Comparison of ENCODE assay signal across 21 cellular contexts in the genomic region with DNA sequence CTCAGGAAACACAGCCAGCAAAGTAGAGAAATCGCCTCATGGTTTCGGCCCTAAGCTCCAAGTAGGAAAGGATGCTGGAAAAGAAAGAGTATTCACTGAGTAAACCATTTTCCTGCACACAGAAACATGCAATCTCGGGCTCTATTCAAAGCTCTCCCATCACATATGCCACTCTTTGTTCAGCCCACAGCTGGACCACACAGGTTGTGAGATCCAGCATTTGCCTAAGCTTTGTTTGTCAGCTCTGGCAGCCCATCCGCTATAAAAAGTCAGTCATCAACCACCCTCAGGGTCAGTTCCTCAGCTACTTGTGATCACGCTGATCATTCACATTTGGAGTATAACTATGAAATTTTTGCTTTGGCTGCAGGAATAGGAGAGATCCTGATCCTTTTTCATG.
A peak's percentile ranks its signal among the peaks of the same experiment; 100 is the strongest.
DNase-seq lines count a peak whose midpoint lies in the region; ATAC-seq, FAIRE-seq and TF ChIP-seq lines count a peak whose summit lies in the region.
"Had no signal": no experiment of that assay in that cellular context is flagged by ENCODE, and none has a peak within 500 bp of the region (broad histone marks: within the 10 kb centered on the region; RNA-seq: fewer than 3 reads in every experiment).

No MANE protein-coding gene starts in this region.

- H3K36me3 Mint-ChIP-seq in GM23338 (ENCODE audit: low read depth), result no peaks in the 10 kb centered on the region; the same call in 2 of the 3 replicates
- H3K36me3 Mint-ChIP-seq in neural progenitor cell, result no peaks in the 10 kb centered on the region
- no peaks in the 10 kb centered on the region for H3K36me3 Mint-ChIP-seq in activated CD4-positive, alpha-beta T cell treated with anti-CD3 and anti-CD28 coated beads for 36 hours (ENCODE audit: low read depth)

- no peaks in the 10 kb centered on the region for H3K9me3 Mint-ChIP-seq in GM23338
- H3K9me3 Mint-ChIP-seq in neural progenitor cell, result peaks cover 2% of the 10 kb centered on the region
- no peaks in the 10 kb centered on the region for H3K9me3 Mint-ChIP-seq in activated CD4-positive, alpha-beta T cell treated with anti-CD3 and anti-CD28 coated beads for 36 hours (ENCODE audit: low read depth)

- H2BK5ac ChIP-seq in H1 (ENCODE audit: low read depth, low read length), result no peak overlapping the region

- peaks cover 23% of the 10 kb centered on the region for H3K4me1 Mint-ChIP-seq in GM23338
- H3K4me1 Mint-ChIP-seq in neural progenitor cell, result peaks cover 23% of the 10 kb centered on the region
- no peaks in the 10 kb centered on the region for H3K4me1 Mint-ChIP-seq in activated CD4-positive, alpha-beta T cell treated with anti-CD3 and anti-CD28 coated beads for 36 hours

- H2AK5ac ChIP-seq in H1 (ENCODE audit: low read depth, low read length), result no peak overlapping the region

- H3K79me2 ChIP-seq in GM23338 (replicated peaks; ENCODE audit: insufficient read depth) (no peaks in the 10 kb centered on the region), OCI-LY3 (ENCODE audit: low read length) (peaks cover 10% of the 10 kb centered on the region), H1 (ENCODE audit: control insufficient read depth in 1 of 2, insufficient read depth in 2 of 2, low read length in 2 of 2) (no peaks in the 10 kb centered on the region), neural progenitor cell (ENCODE audit: low read depth) (no peaks in the 10 kb centered on the region)

- no peak overlapping the region for H3K4me3 Mint-ChIP-seq in GM23338
- no peak overlapping the region for H3K4me3 Mint-ChIP-seq in neural progenitor cell
- no peak overlapping the region for H3K4me3 Mint-ChIP-seq in activated CD4-positive, alpha-beta T cell treated with anti-CD3 and anti-CD28 coated beads for 36 hours

- TF ChIP-seq RAD21 in H1 (IDR thresholded peaks at IDR 0.05 in 1 of 2, conservative IDR thresholded peaks at IDR 0.05 in 1 of 2; ENCODE audit: low read depth in 2 of 2, low read length in 2 of 2), result no peak

- TF ChIP-seq POLR2A in H1 (IDR thresholded peaks at IDR 0.05; ENCODE audit: control extremely low read depth in 1 of 2, low read depth in 2 of 2, low read length in 2 of 2), result no peak

- H3K14ac ChIP-seq in H1 (ENCODE audit: insufficient read length), result no peak overlapping the region

- H4K91ac ChIP-seq in H1 (replicated peaks; ENCODE audit: insufficient read length, low read length), result no peak overlapping the region

- H3K4me1 ChIP-seq in GM23338 (ENCODE audit: insufficient read depth), result peaks cover 28% of the 10 kb centered on the region
- peaks cover 96% of the 10 kb centered on the region for H3K4me1 ChIP-seq in OCI-LY3 (ENCODE audit: low read length)
- H3K4me1 ChIP-seq in H1 (replicated peaks in 1 of 4; ENCODE audit: control insufficient read depth in 3 of 4, insufficient read depth in 4 of 4, low read length in 3 of 4), result peaks cover 2 to 7% (median 3%) of the 10 kb centered on the region in 4 experiments; a peak in 4 of 7 replicates
- no peaks in the 10 kb centered on the region for H3K4me1 ChIP-seq in neural progenitor cell

- no peaks in the 10 kb centered on the region for H3K79me1 ChIP-seq in H1 (ENCODE audit: low read depth, low read length)

- peaks cover 3% of the 10 kb centered on the region; the same call in 1 of the 2 replicates for H3K23me2 ChIP-seq in H1 (ENCODE audit: low read depth, low read length)

- no peak overlapping the region for H3K23ac ChIP-seq in H1 (ENCODE audit: insufficient read length)

- CTCF ChIA-PET in H1 (lab: Charles Lee; ENCODE audit: partially characterized antibody), result interaction anchor here (0.6 to 3.6 kb wide), 17 partner anchors 9 to 909 kb away, joined by 3 to 14 read pairs (median 4); no protein-coding TSS in a partner anchor
- CTCF ChIA-PET in activated CD4-positive, alpha-beta T cell treated with anti-CD3 and anti-CD28 coated beads for 36 hours (lab: Charles Lee), result interaction anchor here (1.3 kb wide), 1 partner anchor 11 kb away, joined by 4 read pairs; no protein-coding TSS in a partner anchor

- no peak overlapping the region for H2BK20ac ChIP-seq in H1 (ENCODE audit: low read length)

- H3K9ac ChIP-seq in OCI-LY3 (ENCODE audit: low read length) (peak overlapping the region; percentile 86), H1 (replicated peaks in 1 of 4; ENCODE audit: extremely low read depth in 1 of 4, low read depth in 3 of 4, low read length in 3 of 4) (no peak overlapping the region), neural progenitor cell (no peak overlapping the region)
- H3K9ac ChIP-seq: GM23248 had no signal

- no peak overlapping the region for H4K8ac ChIP-seq in H1 (ENCODE audit: extremely low read depth, insufficient read depth, low read length)

- no peak overlapping the region for H2BK120ac ChIP-seq in H1 (replicated peaks; ENCODE audit: low read depth, low read length)

- no peaks in the 10 kb centered on the region for H3K36me3 ChIP-seq in GM23338 (ENCODE audit: insufficient read depth)
- peaks cover 48% of the 10 kb centered on the region for H3K36me3 ChIP-seq in OCI-LY3 (replicated peaks; ENCODE audit: low read depth, low read length)
- no peaks in the 10 kb centered on the region for H3K36me3 ChIP-seq in H1 (ENCODE audit: control insufficient read depth in 2 of 4, insufficient read depth in 4 of 4, low read length in 3 of 4)
- H3K36me3 ChIP-seq in neural progenitor cell, result no peaks in the 10 kb centered on the region

- H3K18ac ChIP-seq in H1 (ENCODE audit: extremely low read depth, low read length), result no peak overlapping the region

- H3K9me3 ChIP-seq in OCI-LY3 (ENCODE audit: insufficient read depth, low read length), result 0 out of 2 replicates have a peak, but pooled peaks cover 3% of the 10 kb centered on the region
- no peaks in the 10 kb centered on the region for H3K9me3 ChIP-seq in H1 (ENCODE audit: insufficient read depth in 2 of 2, low read depth in 1 of 2, low read length in 1 of 2)
- no peaks in the 10 kb centered on the region for H3K9me3 ChIP-seq in neural progenitor cell (ENCODE audit: low read depth)

- no peak overlapping the region for H2BK12ac ChIP-seq in H1 (ENCODE audit: low read depth, low read length)

- ATAC-seq in GM23338 (peak; percentile 71), HG03469 (IDR thresholded peaks at IDR 0.05; ENCODE audit: unreplicated experiment) (no peak), GM21528 (IDR thresholded peaks at IDR 0.05; ENCODE audit: low FRiP score, unreplicated experiment) (no peak)
- no peak for ATAC-seq in activated CD4-positive, alpha-beta T cell treated with anti-CD3 and anti-CD28 coated beads for 36 hours
- ATAC-seq: HCT116, Panc1 had no signal

- H3K27ac Mint-ChIP-seq in GM23338 (no peak overlapping the region), neural progenitor cell (no peak overlapping the region)
- H3K27ac Mint-ChIP-seq in activated CD4-positive, alpha-beta T cell treated with anti-CD3 and anti-CD28 coated beads for 36 hours, result no peak overlapping the region

- no peak overlapping the region for H4K5ac ChIP-seq in H1 (ENCODE audit: insufficient read length, low read depth, low read length)

- WGBS in H1 (ENCODE audit: extremely low coverage in 1 of 2, insufficient coverage in 1 of 2, insufficient read length in 1 of 2, insufficient replicate concordance in 2 of 2, low coverage in 1 of 2, low lambda C conversion rate in 2 of 2, missing lambda C conversion rate in 1 of 2), 2 experiments, result 68% methylated on average over 5 of the region's 5 CpGs; no CpG with 5 or more reads in 1 of the 2 experiments

- no peak overlapping the region for H3K4me3 ChIP-seq in GM23338
- peak overlapping the region; percentile 25 for H3K4me3 ChIP-seq in OCI-LY3 (ENCODE audit: low read length)
- no peak overlapping the region for H3K4me3 ChIP-seq in H1 (ENCODE audit: extremely low read depth in 1 of 4, insufficient read depth in 2 of 4, low read depth in 3 of 4, low read length in 4 of 4)
- H3K4me3 ChIP-seq in neural progenitor cell, result no peak overlapping the region
- H3K4me3 ChIP-seq: GM23248 had no signal

- no peaks in the 10 kb centered on the region for H3K9me2 ChIP-seq in GM23338 (ENCODE audit: insufficient read depth)

- peak; percentile 71 for FAIRE-seq in H1 (lab: Jason Lieb, UNC)

- H3K4ac ChIP-seq in H1 (replicated peaks; ENCODE audit: insufficient read length, low read depth, low read length), result no peak overlapping the region

- TF ChIP-seq EP300 in H1 (IDR thresholded peaks at IDR 0.05; ENCODE audit: borderline replicate concordance in 1 of 2, low read depth in 2 of 2, low read length in 2 of 2), result no peak

- H3F3A ChIP-seq in GM23338 (replicated peaks; ENCODE audit: low read depth) (no peaks in the 10 kb centered on the region), neural progenitor cell (ENCODE audit: low read depth) (no peaks in the 10 kb centered on the region)

- peak overlapping the region; percentile 6; the same call in 1 of the 2 replicates for H2AFZ ChIP-seq in GM23338
- H2AFZ ChIP-seq in OCI-LY3 (ENCODE audit: low read depth, low read length), result no peak overlapping the region
- peak overlapping the region; percentile 72; the same call in 1 of the 2 replicates for H2AFZ ChIP-seq in H1 (ENCODE audit: low read length)
- H2AFZ ChIP-seq in neural progenitor cell (replicated peaks), result peak overlapping the region; percentile 14
- H2AFZ ChIP-seq: GM23248 had no signal

- TF ChIP-seq CTCF in GM23338 (conservative IDR thresholded peaks at IDR 0.05; ENCODE audit: low read depth in 2 of 2) (no peak), OCI-LY3 (IDR thresholded peaks at IDR 0.05; ENCODE audit: low read depth, low read length) (no peak), H1 (IDR thresholded peaks at IDR 0.05; ENCODE audit: control extremely low read depth in 1 of 3, insufficient read depth in 1 of 3, low read depth in 1 of 3, low read length in 3 of 3) (no peak), neural progenitor cell (IDR thresholded peaks at IDR 0.05) (no peak)

- no peak overlapping the region for H3K56ac ChIP-seq in H1 (replicated peaks; ENCODE audit: insufficient read length, low read depth, low read length)

- intact Hi-C loops in activated CD4-positive, alpha-beta T cell treated with anti-CD3 and anti-CD28 coated beads for 36 hours (cut with DNase I, micrococcal nuclease), result no loop called here

- H4K20me1 ChIP-seq in GM23338 (replicated peaks; ENCODE audit: insufficient read depth), result no peaks in the 10 kb centered on the region
- H4K20me1 ChIP-seq in OCI-LY3 (ENCODE audit: insufficient read depth, low read length), result no peaks in the 10 kb centered on the region
- no peaks in the 10 kb centered on the region for H4K20me1 ChIP-seq in H1 (replicated peaks in 1 of 2; ENCODE audit: control insufficient read depth in 1 of 2, insufficient read depth in 2 of 2, low read length in 2 of 2)
- H4K20me1 ChIP-seq in neural progenitor cell (ENCODE audit: low read depth), result no peaks in the 10 kb centered on the region

- H3K4me2 ChIP-seq in GM23338 (no peak overlapping the region; the same call in 1 of the 2 replicates), OCI-LY3 (ENCODE audit: low read length) (peak overlapping the region; percentile 39), H1 (ENCODE audit: insufficient read depth in 1 of 2, low read depth in 2 of 2, low read length in 2 of 2) (no peak overlapping the region), neural progenitor cell (no peak overlapping the region)

- H3K27me3 ChIP-seq in GM23338 (ENCODE audit: insufficient read depth) (no peaks in the 10 kb centered on the region), OCI-LY3 (ENCODE audit: low read depth, low read length) (no peaks in the 10 kb centered on the region), H1 (replicated peaks in 1 of 4; ENCODE audit: control insufficient read depth in 3 of 4, extremely low read depth in 1 of 4, insufficient read depth in 3 of 4, low read length in 3 of 4) (no peaks in the 10 kb centered on the region), neural progenitor cell (no peaks in the 10 kb centered on the region)

- DNase-seq in GM23338 (ENCODE audit: low spot score) (peak; percentile 47), H1 (ENCODE audit: low read depth in 1 of 2, low spot score in 2 of 2) (no peak), neural progenitor cell (ENCODE audit: low spot score) (peak; percentile 60), AG20443 (ENCODE audit: low spot score) (no peak)
- no peak for DNase-seq in activated CD4-positive, alpha-beta T cell treated with anti-CD3 and anti-CD28 coated beads for 36 hours
- DNase-seq: DMS79 treated with DMSO at 0.1 percent for 48 hours, GM23248, MM.1S, NCI-H1048, NCI-H1417 treated with DMSO at 0.1 percent for 48 hours, NCI-H187, NCI-H2227 treated with DMSO at 0.1 percent for 48 hours, NCI-H510A, NCI-H748 treated with DMSO at 0.1 percent for 48 hours, SIG-M5 had no signal

- H3K27me3 Mint-ChIP-seq in GM23338 (ENCODE audit: insufficient read depth, low read depth, poor library complexity) (peaks cover 4% of the 10 kb centered on the region), neural progenitor cell (ENCODE audit: insufficient read depth, low read depth) (peaks cover 3% of the 10 kb centered on the region)
- peaks cover 10% of the 10 kb centered on the region for H3K27me3 Mint-ChIP-seq in activated CD4-positive, alpha-beta T cell treated with anti-CD3 and anti-CD28 coated beads for 36 hours

- POLR2A ChIA-PET in H1 (lab: Charles Lee; ENCODE audit: partially characterized antibody), result interaction anchor here (1.1 kb wide), 1 partner anchor 47 kb away, joined by 4 read pairs; no protein-coding TSS in a partner anchor
- POLR2A ChIA-PET in activated CD4-positive, alpha-beta T cell treated with anti-CD3 and anti-CD28 coated beads for 36 hours (lab: Charles Lee), result no interaction called here

- H3K27ac ChIP-seq in GM23338 (ENCODE audit: low read depth) (no peak overlapping the region; the same call in 1 of the 2 replicates), OCI-LY3 (ENCODE audit: low read length) (peak overlapping the region; percentile 94), H1 (ENCODE audit: low read depth, low read length) (no peak overlapping the region), neural progenitor cell (no peak overlapping the region)
- H3K27ac ChIP-seq: C4-2B, GM23248 had no signal

- no peak overlapping the region for H2BK15ac ChIP-seq in H1 (ENCODE audit: low read length)

Comparison
In these comparisons a context has a peak if more than half of its experiments do, and no peak if none do; other contexts are left out.
1. DNase-seq: peak in GM23338 (single experiment) and neural progenitor cell (single experiment); none in H1 (0 of 2), AG20443 (single experiment) and activated CD4-positive, alpha-beta T cell treated with anti-CD3 and anti-CD28 coated beads for 36 hours (single experiment).